19 cellular contexts compared by ENCODE assay signal in the genomic region with DNA sequence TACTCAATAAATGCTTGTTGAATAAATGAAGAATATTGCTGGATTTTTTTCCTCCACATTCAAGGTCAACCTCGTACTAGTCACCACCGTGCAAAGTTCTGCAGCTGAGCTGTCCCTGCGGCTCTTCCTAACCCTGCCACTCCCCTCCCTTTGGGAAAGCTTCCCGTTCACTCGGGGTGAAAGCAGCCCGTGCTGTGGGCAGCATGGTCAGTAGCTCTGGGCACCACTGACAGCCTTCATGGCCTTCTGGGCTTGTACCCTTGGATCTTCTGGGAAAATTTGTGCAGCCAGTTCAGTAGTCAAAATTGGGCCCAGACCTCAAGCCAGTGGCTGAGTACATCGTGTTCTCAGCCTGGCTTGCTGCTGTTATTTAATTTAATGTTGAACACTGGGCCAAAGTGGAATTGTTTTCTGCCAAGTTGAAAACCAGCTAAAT.
DNase-seq lines count a peak whose midpoint lies in the region; ATAC-seq and TF ChIP-seq lines count a peak whose summit lies in the region.
"Had no signal": no experiment of that assay in that cellular context is flagged by ENCODE, and none has a peak within 500 bp of the region (broad histone marks: within the 10 kb centered on the region; RNA-seq: fewer than 3 reads in every experiment).

No MANE protein-coding gene starts in this region.

- no peak for TF ChIP-seq POLR2A in prostate gland (IDR thresholded peaks at IDR 0.05)
- TF ChIP-seq POLR2A in vagina (IDR thresholded peaks at IDR 0.05), result no peak

- no peak for TF ChIP-seq CTCF in cardiac fibroblast (IDR thresholded peaks at IDR 0.05; ENCODE audit: low read depth, low read length)
- TF ChIP-seq CTCF in prostate gland (IDR thresholded peaks at IDR 0.05), result no peak
- no peak for TF ChIP-seq CTCF in vagina (IDR thresholded peaks at IDR 0.05)
- TF ChIP-seq CTCF in activated CD8-positive, alpha-beta T cell treated with anti-CD3 and anti-CD28 coated beads for 36 hours (IDR thresholded peaks at IDR 0.05), result no peak

- WGBS in prostate gland, result 73% methylated on average over 7 of the region's 7 CpGs

- peak; percentile 83 for ATAC-seq in left ventricle myocardium superior
- no peak for ATAC-seq in activated CD8-positive, alpha-beta T cell treated with anti-CD3 and anti-CD28 coated beads for 36 hours
- ATAC-seq: PC-3; stimulated activated naive CD8-positive, alpha-beta T cell treated with anti-CD3 and anti-CD28 coated beads, Interleukin-15, amount 100 ng/mL, for 72 hours had no signal

- H3K4me1 Mint-ChIP-seq in activated CD8-positive, alpha-beta T cell treated with anti-CD3 and anti-CD28 coated beads for 36 hours (ENCODE audit: low read depth), result no peaks in the 10 kb centered on the region
- H3K4me1 Mint-ChIP-seq: activated naive CD4-positive, alpha-beta T cell treated with anti-CD3 and anti-CD28 coated beads, Interleukin-2, amount 10 ng/mL, durations not matched to agents 7 days and 5 days; CD14-positive monocyte had no signal

- H3K36me3 ChIP-seq in prostate gland (no peaks in the 10 kb centered on the region), vagina (no peaks in the 10 kb centered on the region)

- DNase-seq in cardiac fibroblast (ENCODE audit: low read depth in 2 of 2) (peak; percentile 22 to 42), left ventricle myocardium superior (peak; percentile 65), prostate gland (ENCODE audit: low spot score) (no peak), vagina (ENCODE audit: extremely low spot score in 2 of 2) (peak in 1 of 2 donors; percentile 90), T-helper 1 cell (no peak), AG08396 (ENCODE audit: low spot score) (no peak)
- DNase-seq in activated CD8-positive, alpha-beta T cell treated with anti-CD3 and anti-CD28 coated beads for 36 hours, result no peak
- DNase-seq: activated CD8-positive, alpha-beta memory T cell treated with anti-CD3 and anti-CD28 coated beads, Interleukin-2, amount 50 U/mL, for 48 hours; activated naive CD4-positive, alpha-beta T cell treated with anti-CD3 and anti-CD28 coated beads, Interleukin-2, amount 10 ng/mL, durations not matched to agents 7 days and 5 days; DMS79 treated with DMSO at 0.1 percent for 48 hours; H9; NCI-H1417; NCI-H510A; PC-3; small intestine; stimulated activated naive CD8-positive, alpha-beta T cell treated with anti-CD3 and anti-CD28 coated beads, Interleukin-15, amount 100 ng/mL, for 72 hours had no signal

- no peaks in the 10 kb centered on the region for H3K36me3 Mint-ChIP-seq in activated CD8-positive, alpha-beta T cell treated with anti-CD3 and anti-CD28 coated beads for 36 hours (ENCODE audit: low read depth)
- H3K36me3 Mint-ChIP-seq: activated naive CD4-positive, alpha-beta T cell treated with anti-CD3 and anti-CD28 coated beads, Interleukin-2, amount 10 ng/mL, durations not matched to agents 7 days and 5 days; CD14-positive monocyte had no signal

- H3K4me1 ChIP-seq in prostate gland (replicated peaks), result no peaks in the 10 kb centered on the region
- peaks cover 13% of the 10 kb centered on the region for H3K4me1 ChIP-seq in vagina
- H3K4me1 ChIP-seq: left lung had no signal

- CTCF ChIA-PET in activated CD8-positive, alpha-beta T cell treated with anti-CD3 and anti-CD28 coated beads for 36 hours (lab: Charles Lee), result no interaction called here

- H3K4me3 Mint-ChIP-seq in activated CD8-positive, alpha-beta T cell treated with anti-CD3 and anti-CD28 coated beads for 36 hours, result no peak overlapping the region
- H3K4me3 Mint-ChIP-seq: activated naive CD4-positive, alpha-beta T cell treated with anti-CD3 and anti-CD28 coated beads, Interleukin-2, amount 10 ng/mL, durations not matched to agents 7 days and 5 days; CD14-positive monocyte; central memory CD8-positive, alpha-beta T cell; H9; stimulated activated naive CD8-positive, alpha-beta T cell treated with anti-CD3 and anti-CD28 coated beads, Interleukin-15, amount 100 ng/mL, for 72 hours had no signal

- H3K9me3 Mint-ChIP-seq in activated CD8-positive, alpha-beta T cell treated with anti-CD3 and anti-CD28 coated beads for 36 hours, result peaks cover 3% of the 10 kb centered on the region
- H3K9me3 Mint-ChIP-seq: H9 had no signal

- H3K9me3 ChIP-seq in prostate gland (no peaks in the 10 kb centered on the region), vagina (no peaks in the 10 kb centered on the region)
- H3K9me3 ChIP-seq: left lung had no signal

- no peaks in the 10 kb centered on the region for H3K27me3 Mint-ChIP-seq in activated CD8-positive, alpha-beta T cell treated with anti-CD3 and anti-CD28 coated beads for 36 hours
- H3K27me3 Mint-ChIP-seq: activated naive CD4-positive, alpha-beta T cell treated with anti-CD3 and anti-CD28 coated beads, Interleukin-2, amount 10 ng/mL, durations not matched to agents 7 days and 5 days; central memory CD8-positive, alpha-beta T cell; stimulated activated naive CD8-positive, alpha-beta T cell treated with anti-CD3 and anti-CD28 coated beads, Interleukin-15, amount 100 ng/mL, for 72 hours had no signal

- intact Hi-C loops in left ventricle myocardium superior (cut with micrococcal nuclease) (no loop called here), prostate gland (cut with DNase I) (no loop called here), vagina (cut with DNase I) (no loop called here)
- intact Hi-C loops in activated CD8-positive, alpha-beta T cell treated with anti-CD3 and anti-CD28 coated beads for 36 hours (cut with micrococcal nuclease), result no loop called here

- POLR2A ChIA-PET in activated CD8-positive, alpha-beta T cell treated with anti-CD3 and anti-CD28 coated beads for 36 hours (lab: Charles Lee), result no interaction called here

- H3K27me3 ChIP-seq in prostate gland (replicated peaks; ENCODE audit: insufficient read depth) (no peaks in the 10 kb centered on the region), vagina (no peaks in the 10 kb centered on the region)
- H3K27me3 ChIP-seq: left lung had no signal

- H3K27ac ChIP-seq in prostate gland, result peak overlapping the region; percentile 17 to 58
- H3K27ac ChIP-seq in vagina, result peak overlapping the region; percentile 71

- H3K27ac Mint-ChIP-seq in activated CD8-positive, alpha-beta T cell treated with anti-CD3 and anti-CD28 coated beads for 36 hours, result no peak overlapping the region
- H3K27ac Mint-ChIP-seq: activated naive CD4-positive, alpha-beta T cell treated with anti-CD3 and anti-CD28 coated beads, Interleukin-2, amount 10 ng/mL, durations not matched to agents 7 days and 5 days; CD14-positive monocyte; stimulated activated naive CD8-positive, alpha-beta T cell treated with anti-CD3 and anti-CD28 coated beads, Interleukin-15, amount 100 ng/mL, for 72 hours had no signal

- H3K4me3 ChIP-seq in cardiac fibroblast (replicated peaks in 1 of 2; ENCODE audit: low read depth in 2 of 2, low read length in 2 of 2) (no peak overlapping the region), prostate gland (no peak overlapping the region), vagina (no peak overlapping the region)
- H3K4me3 ChIP-seq: left lung had no signal

Comparison
In these comparisons a context has a peak if more than half of its experiments do, and no peak if none do; other contexts are left out.
1. DNase-seq: peak in cardiac fibroblast (2 of 2) and left ventricle myocardium superior (single experiment); none in prostate gland (single experiment), T-helper 1 cell (0 of 5), AG08396 (single experiment) and activated CD8-positive, alpha-beta T cell treated with anti-CD3 and anti-CD28 coated beads for 36 hours (single experiment).